In genomic region chr15:82942691-82943090, GRCh38 we compare ENCODE assay signal across 13 cellular contexts. TPM values are rescaled to one million over a fixed set of nuclear protein-coding genes. Genes with fewer than 3 reads are reported as not detected.
DNase-seq lines count a peak whose midpoint lies in the region; ATAC-seq, FAIRE-seq and TF ChIP-seq lines count a peak whose summit lies in the region.
"Had no signal": no experiment of that assay in that cellular context is flagged by ENCODE, and none has a peak within 500 bp of the region (broad histone marks: within the 10 kb centered on the region; RNA-seq: fewer than 3 reads in every experiment).

No MANE protein-coding gene starts in this region.

- H3K4me3 Mint-ChIP-seq in astrocyte (ENCODE audit: unreplicated experiment) (no peak overlapping the region), T-helper 17 cell (no peak overlapping the region)
- H3K4me3 Mint-ChIP-seq: activated naive CD8-positive, alpha-beta T cell treated with anti-CD3 and anti-CD28 coated beads, Interleukin-2, amount 10 ng/mL, durations not matched to agents 7 days and 5 days; T-helper 2 cell treated with Interferon-gamma antibody and Interleukin-4, amounts not matched to agents 5 μg/mL and 100 μg/mL, for 36 hours had no signal

- TF ChIP-seq EP300 in suprapubic skin (IDR thresholded peaks at IDR 0.05), result no peak

- DNase-seq in HK-2 (ENCODE audit: unreplicated experiment), result peak; percentile 80
- peak; percentile 66 for DNase-seq in astrocyte (ENCODE audit: low read depth)
- peak; percentile 76 to 83 for DNase-seq in left lung
- DNase-seq in coronary artery (ENCODE audit: low spot score), result no peak
- DNase-seq in T-helper 17 cell, result no peak
- DNase-seq in suprapubic skin (ENCODE audit: low spot score in 2 of 2), result no peak
- DNase-seq in NCI-H1092 (lab: John Stamatoyannopoulos, UW), result no peak
- DNase-seq: activated naive CD8-positive, alpha-beta T cell treated with anti-CD3 and anti-CD28 coated beads, Interleukin-2, amount 10 ng/mL, durations not matched to agents 7 days and 5 days; DND-41; NCI-H2081 treated with DMSO at 0.1 percent for 48 hours had no signal

- no peaks in the 10 kb centered on the region for H4K20me1 ChIP-seq in astrocyte (ENCODE audit: insufficient read depth, low read length)

- peak overlapping the region; percentile 47 for H3K4me2 ChIP-seq in astrocyte (ENCODE audit: low read length)

- peaks cover 2% of the 10 kb centered on the region for H3K4me1 Mint-ChIP-seq in astrocyte (ENCODE audit: low read depth, unreplicated experiment)
- no peaks in the 10 kb centered on the region for H3K4me1 Mint-ChIP-seq in T-helper 17 cell
- H3K4me1 Mint-ChIP-seq: activated naive CD8-positive, alpha-beta T cell treated with anti-CD3 and anti-CD28 coated beads, Interleukin-2, amount 10 ng/mL, durations not matched to agents 7 days and 5 days had no signal

- TF ChIP-seq POLR2A in suprapubic skin (IDR thresholded peaks at IDR 0.05), result no peak

- no peak overlapping the region for H3K4me3 ChIP-seq in astrocyte (ENCODE audit: insufficient read depth, low read depth, low read length)
- no peak overlapping the region for H3K4me3 ChIP-seq in left lung
- no peak overlapping the region for H3K4me3 ChIP-seq in coronary artery
- no peak overlapping the region for H3K4me3 ChIP-seq in suprapubic skin
- H3K4me3 ChIP-seq: dorsolateral prefrontal cortex had no signal

- H2AFZ ChIP-seq in astrocyte (ENCODE audit: low read depth, low read length), result no peak overlapping the region

- H3K27me3 Mint-ChIP-seq in astrocyte (ENCODE audit: low read depth, unreplicated experiment) (peaks cover 5% of the 10 kb centered on the region), T-helper 17 cell (peaks cover 42% of the 10 kb centered on the region)

- TF ChIP-seq CTCF in 22Rv1 (IDR thresholded peaks at IDR 0.05) (no peak), astrocyte (IDR thresholded peaks at IDR 0.05; ENCODE audit: insufficient read depth, low read depth, low read length) (no peak), left lung (IDR thresholded peaks at IDR 0.05) (no peak), coronary artery (IDR thresholded peaks at IDR 0.05) (no peak), suprapubic skin (IDR thresholded peaks at IDR 0.05) (no peak)

- intact Hi-C loops in left lung (cut with DNase I), result no loop called here

- H3K4me1 ChIP-seq in astrocyte (ENCODE audit: insufficient read depth, low read length), result peaks cover 4% of the 10 kb centered on the region
- no peaks in the 10 kb centered on the region for H3K4me1 ChIP-seq in left lung
- H3K4me1 ChIP-seq in suprapubic skin, result peaks cover 3% of the 10 kb centered on the region

- H3K36me3 Mint-ChIP-seq in astrocyte (ENCODE audit: low read depth, unreplicated experiment), result no peaks in the 10 kb centered on the region
- H3K36me3 Mint-ChIP-seq in T-helper 17 cell (ENCODE audit: low read depth), result peaks cover 7% of the 10 kb centered on the region
- H3K36me3 Mint-ChIP-seq: activated naive CD8-positive, alpha-beta T cell treated with anti-CD3 and anti-CD28 coated beads, Interleukin-2, amount 10 ng/mL, durations not matched to agents 7 days and 5 days had no signal

- H3K27ac ChIP-seq in 22Rv1 (peak overlapping the region; percentile 48), astrocyte (ENCODE audit: low read depth, low read length) (no peak overlapping the region), left lung (no peak overlapping the region), coronary artery (no peak overlapping the region), suprapubic skin (no peak overlapping the region)

- H3K27me3 ChIP-seq in astrocyte (ENCODE audit: insufficient read depth, low read length), result no peaks in the 10 kb centered on the region
- H3K27me3 ChIP-seq in left lung, result no peaks in the 10 kb centered on the region
- no peaks in the 10 kb centered on the region for H3K27me3 ChIP-seq in suprapubic skin
- H3K27me3 ChIP-seq: dorsolateral prefrontal cortex had no signal

- WGBS in suprapubic skin, result 55% methylated on average over 8 of the region's 8 CpGs

- H3K9me3 ChIP-seq in astrocyte (ENCODE audit: insufficient read depth, low read depth, low read length) (no peaks in the 10 kb centered on the region), left lung (no peaks in the 10 kb centered on the region), T-helper 17 cell (ENCODE audit: control insufficient read depth, low read length, poor library complexity, severe bottlenecking) (no peaks in the 10 kb centered on the region), suprapubic skin (no peaks in the 10 kb centered on the region)

- peaks cover 17% of the 10 kb centered on the region for H3K79me2 ChIP-seq in astrocyte (ENCODE audit: insufficient read depth, low read length)

- H3K9ac ChIP-seq in astrocyte (ENCODE audit: low read length), result no peak overlapping the region

- H3K9me3 Mint-ChIP-seq in astrocyte (ENCODE audit: unreplicated experiment), result peaks cover 2% of the 10 kb centered on the region
- H3K9me3 Mint-ChIP-seq: activated naive CD8-positive, alpha-beta T cell treated with anti-CD3 and anti-CD28 coated beads, Interleukin-2, amount 10 ng/mL, durations not matched to agents 7 days and 5 days; T-helper 2 cell treated with Interferon-gamma antibody and Interleukin-4, amounts not matched to agents 5 μg/mL and 100 μg/mL, for 36 hours had no signal

- ATAC-seq in left lung (peak; percentile 97), T-helper 17 cell (no peak)

- peak overlapping the region; percentile 77 for H3K27ac Mint-ChIP-seq in astrocyte (ENCODE audit: unreplicated experiment)
- H3K27ac Mint-ChIP-seq in T-helper 17 cell, result no peak overlapping the region
- H3K27ac Mint-ChIP-seq: activated naive CD8-positive, alpha-beta T cell treated with anti-CD3 and anti-CD28 coated beads, Interleukin-2, amount 10 ng/mL, durations not matched to agents 7 days and 5 days; T-helper 2 cell treated with Interferon-gamma antibody and Interleukin-4, amounts not matched to agents 5 μg/mL and 100 μg/mL, for 36 hours had no signal

- peak; percentile 9 for FAIRE-seq in astrocyte (lab: Jason Lieb, UNC)

- H3K36me3 ChIP-seq in astrocyte (ENCODE audit: insufficient read depth, low read length) (no peaks in the 10 kb centered on the region), left lung (no peaks in the 10 kb centered on the region), suprapubic skin (no peaks in the 10 kb centered on the region)

RNA-seq across cellular contexts. Expression of gene HOMER2, which starts 9.8 kb away (rescaled TPM):
- total RNA-seq in astrocyte (12.2 and 16.6 TPM in 2 replicates), left lung (10 to 100 TPM; 17.3 to 18.8 TPM), T-helper 17 cell (1 to 10 TPM; 2.3 to 5.8 TPM), suprapubic skin (100 to 1,000 TPM in 2 of 4 donors, 10 to 100 TPM in 2; 81.4 to 120 (median 99.2) TPM)

RNA-seq across cellular contexts. Expression of gene RAMAC, which starts 43.3 kb away (rescaled TPM):
- total RNA-seq in astrocyte (44.4 and 44.7 TPM in 2 replicates), left lung (10 to 100 TPM; 17.2 to 19.2 TPM), T-helper 17 cell (10 to 100 TPM; 16.4 to 24.2 TPM), suprapubic skin (10 to 100 TPM; 15.9 to 37.0 (median 22.1) TPM)

Comparison
In these comparisons a context has a peak if more than half of its experiments do, and no peak if none do; other contexts are left out.
1. DNase-seq: peak in HK-2 (single experiment), astrocyte (single experiment) and left lung (2 of 2); none in coronary artery (single experiment), T-helper 17 cell (0 of 3), suprapubic skin (0 of 2) and NCI-H1092 (single experiment).